7 cellular contexts compared by ENCODE assay signal in genomic region chr9:101448680-101449070, GRCh38. TPM values are rescaled to one million over a fixed set of nuclear protein-coding genes. Genes with fewer than 3 reads are reported as not detected.
DNase-seq lines count a peak whose midpoint lies in the region; ATAC-seq and TF ChIP-seq lines count a peak whose summit lies in the region.

No MANE protein-coding gene starts in this region.

- H3K27ac Mint-ChIP-seq in Caco-2 (ENCODE audit: unreplicated experiment): peak overlapping the region; percentile 70
- peak overlapping the region; percentile 14 for H3K27ac Mint-ChIP-seq in chondrocyte (ENCODE audit: unreplicated experiment)

- H3K9ac ChIP-seq in Karpas-422 (ENCODE audit: low read length): no peak overlapping the region

- no TSS peak for BruUV-seq in Caco-2 (replicated peaks; lab: Mats Ljungman, UMichigan)

- TF ChIP-seq POLR2A in vagina (IDR thresholded peaks at IDR 0.05): no peak

- H3K9me2 ChIP-seq in Karpas-422 (replicated peaks; ENCODE audit: insufficient read depth, low read length): no peaks in the 10 kb centered on the region

- no peaks in the 10 kb centered on the region for H4K20me1 ChIP-seq in Karpas-422 (ENCODE audit: insufficient read depth, low read depth, low read length)
- H4K20me1 ChIP-seq in osteoblast (ENCODE audit: insufficient read depth, low read length): no peaks in the 10 kb centered on the region

- H3K4me2 ChIP-seq in Karpas-422 (ENCODE audit: low read depth, low read length, poor library complexity, severe bottlenecking): peak overlapping the region; percentile 60
- H3K4me2 ChIP-seq in osteoblast (ENCODE audit: insufficient read depth, low read length): peak overlapping the region; percentile 86

- H3K4me3 Mint-ChIP-seq in Caco-2 (ENCODE audit: unreplicated experiment) (peak overlapping the region; percentile 72), chondrocyte (ENCODE audit: unreplicated experiment) (peak overlapping the region; percentile 84)

- no peak overlapping the region for H2AFZ ChIP-seq in Karpas-422 (ENCODE audit: low read length)
- no peak overlapping the region for H2AFZ ChIP-seq in osteoblast (ENCODE audit: low read length)

- H3K27ac ChIP-seq in Karpas-422 (ENCODE audit: low read length): no peak overlapping the region
- H3K27ac ChIP-seq in osteoblast (ENCODE audit: low read depth, low read length): no peak overlapping the region
- no peak overlapping the region for H3K27ac ChIP-seq in vagina

- DNase-seq in Caco-2 (no peak), Karpas-422 (no peak), chondrocyte (ENCODE audit: low spot score) (no peak), osteoblast (ENCODE audit: insufficient read length, low spot score, missing footprints) (no peak), vagina (ENCODE audit: extremely low spot score in 2 of 2) (no peak), NCI-H524 (lab: John Stamatoyannopoulos, UW) (no peak)

- intact Hi-C loops in Caco-2 (cut with micrococcal nuclease; ENCODE audit: unreplicated experiment): loop anchor here (1.0 to 5.0 kb wide), 4 partner anchors 11 to 126 kb away; partner anchors contain the start of genes MRPL50 and ZNF189
- intact Hi-C loops in vagina (cut with DNase I): no loop called here

- H3K36me3 ChIP-seq in Caco-2 (ENCODE audit: control insufficient read depth, insufficient read depth, low read length): no peaks in the 10 kb centered on the region
- no peaks in the 10 kb centered on the region for H3K36me3 ChIP-seq in Karpas-422 (ENCODE audit: insufficient read depth, low read length)
- H3K36me3 ChIP-seq in osteoblast (ENCODE audit: insufficient read depth, low read length): no peaks in the 10 kb centered on the region
- no peaks in the 10 kb centered on the region for H3K36me3 ChIP-seq in vagina

- H3K4me3 ChIP-seq in Caco-2 (ENCODE audit: low read depth, low read length) (no peak overlapping the region; the same call in 1 of the 2 replicates), Karpas-422 (ENCODE audit: low read length) (no peak overlapping the region), osteoblast (ENCODE audit: insufficient read depth, low read length) (no peak overlapping the region), vagina (peak overlapping the region in 1 of 2 donors; percentile 45)

- H3K9me3 Mint-ChIP-seq in Caco-2 (ENCODE audit: unreplicated experiment) (peaks cover 21% of the 10 kb centered on the region), chondrocyte (ENCODE audit: low read depth) (no peaks in the 10 kb centered on the region)

- H3K4me1 Mint-ChIP-seq in Caco-2 (ENCODE audit: low read depth, unreplicated experiment) (peaks cover 16% of the 10 kb centered on the region), chondrocyte (ENCODE audit: low read depth) (peaks cover 26% of the 10 kb centered on the region)

- no peaks in the 10 kb centered on the region for H3K79me2 ChIP-seq in Karpas-422 (ENCODE audit: low read length)
- no peaks in the 10 kb centered on the region for H3K79me2 ChIP-seq in osteoblast (ENCODE audit: insufficient read depth, low read length)

- CTCF ChIA-PET in Caco-2 (lab: Charles Lee): interaction anchor here (0.6 to 1.8 kb wide), 16 partner anchors 10 to 329 kb away, joined by 3 to 23 read pairs (median 4); partner anchors contain the start of genes MRPL50, RNF20 and ZNF189

- ATAC-seq in GM21529 (IDR thresholded peaks at IDR 0.05; ENCODE audit: unreplicated experiment): no peak

- TF ChIP-seq CTCF in Caco-2 (IDR thresholded peaks at IDR 0.05; ENCODE audit: insufficient read depth in 1 of 2, low read depth in 1 of 2, low read length in 1 of 2, severe bottlenecking in 1 of 2, unreplicated experiment in 1 of 2) (no peak), chondrocyte (IDR thresholded peaks at IDR 0.05) (no peak), osteoblast (IDR thresholded peaks at IDR 0.05; ENCODE audit: extremely low read depth, low read depth, low read length) (no peak), vagina (IDR thresholded peaks at IDR 0.05) (no peak)

- no peaks in the 10 kb centered on the region for H3K27me3 Mint-ChIP-seq in Caco-2 (ENCODE audit: insufficient read depth, unreplicated experiment)
- H3K27me3 Mint-ChIP-seq in chondrocyte (ENCODE audit: low read depth): peaks cover 2% of the 10 kb centered on the region

- H3K4me1 ChIP-seq in Caco-2 (peaks cover 6% of the 10 kb centered on the region; the same call in 1 of the 2 replicates), Karpas-422 (ENCODE audit: low read length) (peaks cover 9% of the 10 kb centered on the region), osteoblast (ENCODE audit: insufficient read depth, low read length) (peaks cover 4% of the 10 kb centered on the region), vagina (no peaks in the 10 kb centered on the region)

- POLR2A ChIA-PET in Caco-2 (lab: Charles Lee): interaction anchor here (1.0 kb wide), 1 partner anchor 50 kb away, joined by 3 read pairs; the partner anchor contains the start of genes MRPL50 and ZNF189

- peaks cover 4% of the 10 kb centered on the region; the same call in 1 of the 2 replicates for H3K9me3 ChIP-seq in Caco-2
- no peaks in the 10 kb centered on the region for H3K9me3 ChIP-seq in Karpas-422 (ENCODE audit: low read length)
- no peaks in the 10 kb centered on the region for H3K9me3 ChIP-seq in osteoblast (ENCODE audit: low read depth, low read length)
- H3K9me3 ChIP-seq in vagina: no peaks in the 10 kb centered on the region

- no peaks in the 10 kb centered on the region for H3K27me3 ChIP-seq in Caco-2 (replicated peaks; ENCODE audit: control insufficient read depth, insufficient read depth, low read length)
- no peaks in the 10 kb centered on the region for H3K27me3 ChIP-seq in Karpas-422 (ENCODE audit: low read length)
- H3K27me3 ChIP-seq in osteoblast (ENCODE audit: insufficient read depth, low read length): peaks cover 7% of the 10 kb centered on the region
- H3K27me3 ChIP-seq in vagina: no peaks in the 10 kb centered on the region

- H3K36me3 Mint-ChIP-seq in Caco-2 (ENCODE audit: insufficient read depth, unreplicated experiment) (peaks cover 6% of the 10 kb centered on the region), chondrocyte (ENCODE audit: low read depth) (no peaks in the 10 kb centered on the region)

RNA-seq across cellular contexts. Expression of gene ALDOB, which starts 13.1 kb away (rescaled TPM):
- total RNA-seq in Caco-2 (2022) (0.18 TPM in 1 of 2 replicates, not detected in the other), chondrocyte (0.25 TPM in 1 of 3 replicates, not detected in the others), osteoblast (not detected in 2 replicates), vagina (not detected)
- not detected in 2 replicates for total RNA-seq in Karpas-422 (2014; rRNA removed; shearing (Covaris generic); ENCODE audit: low replicate concordance)

RNA-seq across cellular contexts. Expression of gene ZNF189, which starts 50.0 kb away (rescaled TPM):
- 15.3 and 17.3 TPM in 2 replicates for total RNA-seq in Caco-2 (2022)
- total RNA-seq in Karpas-422 (2014; rRNA removed; shearing (Covaris generic); ENCODE audit: low replicate concordance): 15.3 and 15.5 TPM in 2 replicates
- 17.9 to 21.0 TPM (median 18.5 TPM) in 3 replicates for total RNA-seq in chondrocyte
- total RNA-seq in osteoblast: 17.7 and 19.2 TPM in 2 replicates
- total RNA-seq in vagina: 12.5 TPM

RNA-seq across cellular contexts. Expression of gene MRPL50, which starts 50.3 kb away (rescaled TPM):
- total RNA-seq in Caco-2 (2022) (15.6 and 17.5 TPM in 2 replicates), chondrocyte (5.9 to 8.2 TPM (median 7.2 TPM) in 3 replicates), osteoblast (10.3 and 12.3 TPM in 2 replicates), vagina (8.8 TPM)
- 8.2 and 16.3 TPM in 2 replicates for total RNA-seq in Karpas-422 (2014; rRNA removed; shearing (Covaris generic); ENCODE audit: low replicate concordance)
